In the genomic region with DNA sequence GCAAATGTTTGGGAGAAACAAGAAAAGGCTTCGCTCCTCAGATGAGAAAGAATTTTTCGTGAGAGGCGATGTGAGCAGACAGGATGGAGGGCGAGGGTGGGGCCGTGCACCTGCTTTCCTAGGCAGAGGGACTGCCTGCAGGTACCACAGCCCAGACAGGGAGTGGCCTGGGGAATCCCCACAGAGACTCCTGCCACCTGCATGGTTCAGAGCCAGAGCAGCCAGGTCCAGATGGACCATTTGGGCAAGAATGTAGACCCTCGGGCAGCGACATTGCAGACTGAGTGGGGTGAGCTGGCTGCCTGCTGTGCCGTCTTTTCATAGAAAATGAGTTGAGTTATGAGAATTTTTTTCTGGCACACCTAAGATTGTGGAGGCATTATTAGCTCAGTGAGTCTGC, we compare ENCODE assay signal across 19 cellular contexts.
A peak's percentile ranks its signal among the peaks of the same experiment; 100 is the strongest.
DNase-seq lines count a peak whose midpoint lies in the region; ATAC-seq, FAIRE-seq and TF ChIP-seq lines count a peak whose summit lies in the region.
"Had no signal": no experiment of that assay in that cellular context is flagged by ENCODE, and none has a peak within 500 bp of the region (broad histone marks: within the 10 kb centered on the region; RNA-seq: fewer than 3 reads in every experiment).

No MANE protein-coding gene starts in this region.

- TF ChIP-seq EP300 in gastroesophageal sphincter (IDR thresholded peaks at IDR 0.05): no peak

- WGBS in gastroesophageal sphincter (ENCODE audit: low coverage in 1 of 2), 2 donors: 81 to 92% methylated on average over 4 to 8 of the region's 8 CpGs

- H3K36me3 ChIP-seq in H7 (replicated peaks; ENCODE audit: control insufficient read depth, insufficient read depth, low read length) (no peaks in the 10 kb centered on the region), gastroesophageal sphincter (no peaks in the 10 kb centered on the region)
- H3K36me3 ChIP-seq: left lung, SJSA1 had no signal

- no peaks in the 10 kb centered on the region for H3K36me3 Mint-ChIP-seq in neural crest cell (ENCODE audit: low read depth)

- DNase-seq in H7 (peak; percentile 40), NCI-H2196 (lab: John Stamatoyannopoulos, UW; ENCODE audit: unreplicated experiment) (peak; percentile 77), SHP77 treated with DMSO at 0.1 percent for 48 hours (lab: John Stamatoyannopoulos, UW) (peak; percentile 52), neural crest cell (ENCODE audit: low read depth, low spot score) (no peak), GM20000 (ENCODE audit: low spot score) (no peak), AG08396 (ENCODE audit: low spot score) (no peak), urothelium cell line (ENCODE audit: low spot score) (no peak)
- DNase-seq: activated CD4-positive, alpha-beta T cell treated with anti-CD3 and anti-CD28 coated beads for 48 hours; activated naive CD4-positive, alpha-beta T cell treated with Interleukin-2 at 50 U/mL for 16 hours; left lung; NCI-H1048; posterior cingulate gyrus; T-helper 9 cell had no signal

- no peak for FAIRE-seq in urothelium cell line (lab: Jason Lieb, UNC)
- FAIRE-seq: frontal cortex, GM19239 had no signal

- no peak overlapping the region for H3K4me3 Mint-ChIP-seq in neural crest cell

- H3K27ac Mint-ChIP-seq in neural crest cell (ENCODE audit: unreplicated experiment): peak overlapping the region; percentile 81

- no peak for TF ChIP-seq POLR2A in gastroesophageal sphincter (IDR thresholded peaks at IDR 0.05)

- H3K9me3 ChIP-seq in gastroesophageal sphincter: no peaks in the 10 kb centered on the region
- H3K9me3 ChIP-seq: left lung, SJSA1 had no signal

- no peak for ATAC-seq in gastroesophageal sphincter
- ATAC-seq: left lung had no signal

- TF ChIP-seq CTCF in neural crest cell (conservative IDR thresholded peaks at IDR 0.05): no peak
- TF ChIP-seq CTCF in gastroesophageal sphincter (IDR thresholded peaks at IDR 0.05): no peak
- TF ChIP-seq CTCF in GM20000 (IDR thresholded peaks at IDR 0.05; ENCODE audit: extremely low read depth, missing control alignments): no peak

- H3K4me1 ChIP-seq in gastroesophageal sphincter: no peaks in the 10 kb centered on the region
- H3K4me1 ChIP-seq: left lung, SJSA1 had no signal

- H3K27me3 ChIP-seq in H7 (ENCODE audit: control insufficient read depth, insufficient read depth, low read length) (no peaks in the 10 kb centered on the region), gastroesophageal sphincter (peaks cover 19% of the 10 kb centered on the region)
- H3K27me3 ChIP-seq: left lung had no signal

- no peaks in the 10 kb centered on the region for H3K27me3 Mint-ChIP-seq in neural crest cell (ENCODE audit: low read depth)

- H3K27ac ChIP-seq in gastroesophageal sphincter: no peak overlapping the region
- H3K27ac ChIP-seq: coronary artery, left lung, SJSA1, skin epidermis had no signal

- no peak overlapping the region for H3K4me3 ChIP-seq in H7 (ENCODE audit: insufficient read depth, low read depth, low read length)
- H3K4me3 ChIP-seq in gastroesophageal sphincter: no peak overlapping the region
- H3K4me3 ChIP-seq: coronary artery, left lung, SJSA1, skin epidermis had no signal

- peaks cover 26% of the 10 kb centered on the region for H3K4me1 Mint-ChIP-seq in neural crest cell

- no peaks in the 10 kb centered on the region for H3K9me3 Mint-ChIP-seq in neural crest cell

Comparison
In these comparisons a context has a peak if more than half of its experiments do, and no peak if none do; other contexts are left out.
1. DNase-seq: peak in H7 (single experiment), NCI-H2196 (single experiment) and SHP77 treated with DMSO at 0.1 percent for 48 hours (single experiment); none in neural crest cell (single experiment), GM20000 (single experiment), AG08396 (single experiment) and urothelium cell line (single experiment).